ENCODE assay signal across 9 cellular contexts in the genomic region with DNA sequence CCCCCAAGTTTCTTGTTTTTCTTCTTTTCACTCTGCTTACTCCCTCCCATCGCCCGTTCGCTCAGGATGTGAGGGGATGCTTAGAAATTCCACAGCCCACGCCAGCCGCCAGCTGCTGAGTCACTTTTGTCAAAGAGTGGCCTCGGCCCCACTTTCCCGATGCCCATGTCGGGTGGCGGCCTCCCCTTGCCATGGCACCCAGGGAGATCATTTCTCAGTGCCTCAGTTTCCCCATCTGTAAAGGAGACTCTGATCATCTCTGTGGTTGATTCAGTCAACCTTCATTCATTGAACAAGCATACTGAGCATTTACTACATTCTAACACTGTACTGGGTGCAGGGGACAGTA. TPM values are rescaled to one million over a fixed set of nuclear protein-coding genes. Genes with fewer than 3 reads are reported as not detected.
DNase-seq lines count a peak whose midpoint lies in the region; ATAC-seq, FAIRE-seq and TF ChIP-seq lines count a peak whose summit lies in the region.
"Had no signal": no experiment of that assay in that cellular context is flagged by ENCODE, and none has a peak within 500 bp of the region (broad histone marks: within the 10 kb centered on the region; RNA-seq: fewer than 3 reads in every experiment).

No MANE protein-coding gene starts in this region.

- H3K27me3 ChIP-seq in H7 (ENCODE audit: control insufficient read depth, insufficient read depth, low read length) (no peaks in the 10 kb centered on the region), suprapubic skin (peaks cover 9% of the 10 kb centered on the region)

- peak overlapping the region in 1 of 2 donors; percentile 37 for H3K9ac ChIP-seq in kidney (ENCODE audit: low read length in 2 of 2)

- FAIRE-seq in kidney (lab: Jason Lieb, UNC), result no peak

- H3K27ac ChIP-seq in kidney (ENCODE audit: low read depth in 2 of 2, low read length in 2 of 2) (peak overlapping the region; percentile 45 to 54), suprapubic skin (peak overlapping the region; percentile 86)

- TF ChIP-seq CTCF in kidney (IDR thresholded peaks at IDR 0.05; ENCODE audit: borderline replicate concordance, extremely low read depth, insufficient read depth), result no peak
- no peak for TF ChIP-seq CTCF in suprapubic skin (IDR thresholded peaks at IDR 0.05)

- peak overlapping the region; percentile 37 for H3K27ac Mint-ChIP-seq in activated T-helper 1 cell treated with anti-CD3 and anti-CD28 coated beads, Interleukin-12 subunit alpha, Interleukin-12 subunit beta, Interleukin-2, Interleukin-4 antibody, amounts not matched to agents 30 ng/mL and 10 ng/mL and 1 ng/mL, durations not matched to agents 14 hours and 24 hours and 36 hours

- no peak for ATAC-seq in left lobe of liver

- intact Hi-C loops in activated T-helper 1 cell treated with anti-CD3 and anti-CD28 coated beads, Interleukin-12 subunit alpha, Interleukin-12 subunit beta, Interleukin-2, Interleukin-4 antibody, amounts not matched to agents 30 ng/mL and 10 ng/mL and 1 ng/mL, durations not matched to agents 14 hours and 24 hours and 36 hours (cut with micrococcal nuclease), result no loop called here
- intact Hi-C loops in kidney (cut with DNase I), result no loop called here

- H3K27me3 Mint-ChIP-seq in activated T-helper 1 cell treated with anti-CD3 and anti-CD28 coated beads, Interleukin-12 subunit alpha, Interleukin-12 subunit beta, Interleukin-2, Interleukin-4 antibody, amounts not matched to agents 30 ng/mL and 10 ng/mL and 1 ng/mL, durations not matched to agents 14 hours and 24 hours and 36 hours (ENCODE audit: insufficient read depth), result peaks cover 16% of the 10 kb centered on the region

- no peak for TF ChIP-seq POLR2A in suprapubic skin (IDR thresholded peaks at IDR 0.05)

- H3K4me1 ChIP-seq in kidney (ENCODE audit: control insufficient read depth in 1 of 2, insufficient read depth in 1 of 2, low read depth in 1 of 2, low read length in 2 of 2) (peaks cover 4 to 9% of the 10 kb centered on the region in 2 donors), suprapubic skin (peaks cover 42% of the 10 kb centered on the region)

- H3K4me1 Mint-ChIP-seq in activated T-helper 1 cell treated with anti-CD3 and anti-CD28 coated beads, Interleukin-12 subunit alpha, Interleukin-12 subunit beta, Interleukin-2, Interleukin-4 antibody, amounts not matched to agents 30 ng/mL and 10 ng/mL and 1 ng/mL, durations not matched to agents 14 hours and 24 hours and 36 hours (ENCODE audit: low read depth), result peaks cover 23% of the 10 kb centered on the region

- H3K4me3 ChIP-seq in H7 (ENCODE audit: insufficient read depth, low read depth, low read length) (peak overlapping the region; percentile 29; the same call in 1 of the 2 replicates), kidney (ENCODE audit: low read length in 2 of 2) (peak overlapping the region in 1 of 2 donors; percentile 65), suprapubic skin (peak overlapping the region; percentile 48)

- no peaks in the 10 kb centered on the region for H3K36me3 Mint-ChIP-seq in activated T-helper 1 cell treated with anti-CD3 and anti-CD28 coated beads, Interleukin-12 subunit alpha, Interleukin-12 subunit beta, Interleukin-2, Interleukin-4 antibody, amounts not matched to agents 30 ng/mL and 10 ng/mL and 1 ng/mL, durations not matched to agents 14 hours and 24 hours and 36 hours (ENCODE audit: low read depth)

- H3K36me3 ChIP-seq in H7 (replicated peaks; ENCODE audit: control insufficient read depth, insufficient read depth, low read length) (no peaks in the 10 kb centered on the region), kidney (ENCODE audit: control insufficient read depth in 1 of 2, insufficient read depth in 2 of 2, low read length in 2 of 2) (no peaks in the 10 kb centered on the region), suprapubic skin (no peaks in the 10 kb centered on the region)

- peak overlapping the region; percentile 77 for H3K4me3 Mint-ChIP-seq in activated T-helper 1 cell treated with anti-CD3 and anti-CD28 coated beads, Interleukin-12 subunit alpha, Interleukin-12 subunit beta, Interleukin-2, Interleukin-4 antibody, amounts not matched to agents 30 ng/mL and 10 ng/mL and 1 ng/mL, durations not matched to agents 14 hours and 24 hours and 36 hours

- H3K9me3 Mint-ChIP-seq in activated T-helper 1 cell treated with anti-CD3 and anti-CD28 coated beads, Interleukin-12 subunit alpha, Interleukin-12 subunit beta, Interleukin-2, Interleukin-4 antibody, amounts not matched to agents 30 ng/mL and 10 ng/mL and 1 ng/mL, durations not matched to agents 14 hours and 24 hours and 36 hours, result no peaks in the 10 kb centered on the region

- H3K9me3 ChIP-seq in kidney (ENCODE audit: control insufficient read depth in 1 of 2, low read length in 2 of 2) (no peaks in the 10 kb centered on the region), suprapubic skin (no peaks in the 10 kb centered on the region)

- no peak for DNase-seq in H7
- DNase-seq in activated T-helper 1 cell treated with anti-CD3 and anti-CD28 coated beads, Interleukin-12 subunit alpha, Interleukin-12 subunit beta, Interleukin-2, Interleukin-4 antibody, amounts not matched to agents 30 ng/mL and 10 ng/mL and 1 ng/mL, durations not matched to agents 14 hours and 24 hours and 36 hours (ENCODE audit: low spot score), result no peak
- DNase-seq in kidney, result no peak
- DNase-seq in suprapubic skin (ENCODE audit: low spot score in 2 of 2), result no peak
- DNase-seq in COR-L47 (lab: John Stamatoyannopoulos, UW), result no peak
- DNase-seq in left lobe of liver (ENCODE audit: low spot score), result no peak
- DNase-seq in iPS-NIHi11 (ENCODE audit: low spot score), result no peak
- DNase-seq: NCI-H526 treated with DMSO at 0.1 percent for 48 hours had no signal

- no peak for TF ChIP-seq EP300 in suprapubic skin (IDR thresholded peaks at IDR 0.05)

- 12% methylated on average over 9 of the region's 9 CpGs for WGBS in suprapubic skin

RNA-seq across cellular contexts. Expression of gene PDGFRB, which starts 0.4 kb away (rescaled TPM):
- total RNA-seq in H7 (2014; rRNA removed; shearing (Covaris generic)), result 0.48 and 3.2 TPM in 2 replicates
- 0.76 and 1.0 TPM in 2 replicates for total RNA-seq in activated T-helper 1 cell treated with anti-CD3 and anti-CD28 coated beads, Interleukin-12 subunit alpha, Interleukin-12 subunit beta, Interleukin-2, Interleukin-4 antibody, amounts not matched to agents 30 ng/mL and 10 ng/mL and 1 ng/mL, durations not matched to agents 14 hours and 24 hours and 36 hours
- total RNA-seq in kidney, result 104 TPM
- 50.4 TPM for polyA plus RNA-seq in kidney (ENCODE audit: insufficient read depth, low read depth, low replicate concordance)
- total RNA-seq in suprapubic skin, result 10 to 100 TPM; 23.8 to 51.4 (median 43.9) TPM
- total RNA-seq in left lobe of liver, result 12.8 TPM

RNA-seq across cellular contexts. Expression of gene CDX1, which starts 10.6 kb away (rescaled TPM):
- total RNA-seq in H7 (2014; rRNA removed; shearing (Covaris generic)), result 0.62 TPM in 1 of 2 replicates, not detected in the other
- total RNA-seq in activated T-helper 1 cell treated with anti-CD3 and anti-CD28 coated beads, Interleukin-12 subunit alpha, Interleukin-12 subunit beta, Interleukin-2, Interleukin-4 antibody, amounts not matched to agents 30 ng/mL and 10 ng/mL and 1 ng/mL, durations not matched to agents 14 hours and 24 hours and 36 hours, result not detected in 2 replicates
- total RNA-seq in kidney, result not detected
- polyA plus RNA-seq in kidney (ENCODE audit: insufficient read depth, low read depth, low replicate concordance), result 0.39 TPM
- total RNA-seq in suprapubic skin, result under 1 TPM in 2 of 4 donors, not detected in 2; 0.26 to 0.76 TPM
- total RNA-seq in left lobe of liver, result 0.15 TPM

RNA-seq across cellular contexts. Expression of gene SLC6A7, which starts 33.9 kb away (rescaled TPM):
- total RNA-seq in H7 (2014; rRNA removed; shearing (Covaris generic)), result not detected in 2 replicates
- not detected in 2 replicates for total RNA-seq in activated T-helper 1 cell treated with anti-CD3 and anti-CD28 coated beads, Interleukin-12 subunit alpha, Interleukin-12 subunit beta, Interleukin-2, Interleukin-4 antibody, amounts not matched to agents 30 ng/mL and 10 ng/mL and 1 ng/mL, durations not matched to agents 14 hours and 24 hours and 36 hours
- total RNA-seq in kidney (not detected), suprapubic skin (not detected), left lobe of liver (not detected)
- polyA plus RNA-seq in kidney (ENCODE audit: insufficient read depth, low read depth, low replicate concordance), result not detected
- polyA plus RNA-seq: adipose tissue had no signal
